Comparison of ENCODE assay signal across 10 cellular contexts in the genomic region with DNA sequence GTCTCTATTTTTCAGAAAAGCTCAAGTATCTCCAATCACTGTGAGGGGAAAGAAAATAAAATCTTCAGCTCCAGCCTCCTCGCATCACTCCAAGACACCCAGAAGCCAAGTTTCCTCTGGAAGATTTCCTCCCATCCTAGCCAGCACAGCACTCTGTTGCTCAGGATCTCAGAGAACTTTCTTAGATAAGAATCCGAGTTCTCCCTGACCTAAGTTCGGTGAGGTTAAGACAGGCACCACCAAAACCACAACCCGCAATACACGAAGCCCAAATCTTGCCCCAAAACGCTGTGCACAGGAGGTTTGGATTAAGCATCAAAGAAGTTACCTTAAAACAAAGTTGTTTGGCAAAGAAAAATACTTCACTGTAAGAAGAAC. TPM values are rescaled to one million over a fixed set of nuclear protein-coding genes. Genes with fewer than 3 reads are reported as not detected.
DNase-seq lines count a peak whose midpoint lies in the region; ATAC-seq, FAIRE-seq and TF ChIP-seq lines count a peak whose summit lies in the region.
"Had no signal": no experiment of that assay in that cellular context is flagged by ENCODE, and none has a peak within 500 bp of the region (broad histone marks: within the 10 kb centered on the region; RNA-seq: fewer than 3 reads in every experiment).

No MANE protein-coding gene starts in this region.

- no peaks in the 10 kb centered on the region for H3K9me3 ChIP-seq in HepG2 (ENCODE audit: low read length)
- H3K9me3 ChIP-seq: A549 had no signal

- H3K27ac ChIP-seq in HepG2 (ENCODE audit: extremely low read length, insufficient read depth, low read length) (peak overlapping the region; percentile 70), temporal lobe (ENCODE audit: low read depth, low read length) (peak overlapping the region; percentile 93)
- H3K27ac ChIP-seq: A549 had no signal

- no peak overlapping the region; the same call in 1 of the 2 replicates for H3K9ac ChIP-seq in HepG2 (ENCODE audit: insufficient read depth, low read depth, low read length)

- ATAC-seq in HepG2 (no peak), GM21723 (IDR thresholded peaks at IDR 0.05; ENCODE audit: unreplicated experiment) (no peak), HG03196 (IDR thresholded peaks at IDR 0.05; ENCODE audit: unreplicated experiment) (no peak), HG03439 (IDR thresholded peaks at IDR 0.05; ENCODE audit: unreplicated experiment) (no peak)
- ATAC-seq: A549 had no signal

- no peaks in the 10 kb centered on the region; a peak in 1 of 5 replicates for H3K27me3 ChIP-seq in HepG2 (ENCODE audit: control insufficient read depth in 1 of 2, insufficient read depth in 2 of 2, low read length in 2 of 2)

- peaks cover 45% of the 10 kb centered on the region for H3K4me1 Mint-ChIP-seq in T-helper 2 cell treated with Interferon-gamma antibody and Interleukin-4, amounts not matched to agents 5 μg/mL and 100 μg/mL, for 36 hours (ENCODE audit: low read depth)

- H3K4me1 ChIP-seq in HepG2 (ENCODE audit: insufficient read depth, low read length), result peaks cover 69% of the 10 kb centered on the region

- peaks cover 0 to 1% of the 10 kb centered on the region in 2 experiments; a peak in 2 of 5 replicates for H3K36me3 ChIP-seq in HepG2 (replicated peaks in 1 of 2; ENCODE audit: control insufficient read depth in 1 of 2, insufficient read depth in 2 of 2, low read length in 2 of 2)

- POLR2A ChIA-PET in HepG2 (lab: Yijun Ruan, JAX), result interaction anchor here (1.3 to 2.0 kb wide), 2 partner anchors 51 to 151 kb away, joined by 4 to 8 read pairs; a partner anchor contains a TSS

- BruUV-seq in HepG2 (replicated peaks; lab: Mats Ljungman, UMichigan), result no TSS peak

- in situ Hi-C loops in astrocyte of the cerebellum (cut with HindIII; ENCODE audit: low sequenced_read_pairs), result no loop called here
- in situ Hi-C loops in HepG2 (cut with HindIII; ENCODE audit: extremely low pct_ligation_motif_present, low pct_unique_long_range_greater_than_20kb), result loop anchor here (5.0 kb wide), 1 partner anchor 203 kb away; no protein-coding TSS in a partner anchor

- no peak for FAIRE-seq in HepG2 (lab: Jason Lieb, UNC)
- FAIRE-seq: A549 had no signal

- no peak for TF ChIP-seq RAD21 in HepG2 (CRISPR knock-in tag; IDR thresholded peaks at IDR 0.05)

- no peak overlapping the region for H3K4me3 ChIP-seq in astrocyte of the cerebellum (ENCODE audit: low read depth, low read length)
- H3K4me3 ChIP-seq in HepG2 (replicated peaks in 1 of 3; ENCODE audit: insufficient read depth in 1 of 3, low read depth in 2 of 3, low read length in 3 of 3), result no peak overlapping the region; a peak in 1 of 6 replicates
- H3K4me3 ChIP-seq: A549 had no signal

- H2AFZ ChIP-seq in HepG2 (ENCODE audit: low read length), result no peak overlapping the region

- peaks cover 15% of the 10 kb centered on the region for H4K20me1 ChIP-seq in HepG2 (ENCODE audit: insufficient read depth, low read length)

- peaks cover 57% of the 10 kb centered on the region for H3K79me2 ChIP-seq in HepG2 (ENCODE audit: insufficient read depth, low read length)

- H3K27ac Mint-ChIP-seq in T-helper 2 cell treated with Interferon-gamma antibody and Interleukin-4, amounts not matched to agents 5 μg/mL and 100 μg/mL, for 36 hours, result no peak overlapping the region

- no peak for TF ChIP-seq EP300 in HepG2 (IDR thresholded peaks at IDR 0.05; ENCODE audit: low read depth in 2 of 2, low read length in 2 of 2)
- TF ChIP-seq EP300 in HepG2 (CRISPR knock-in tag; IDR thresholded peaks at IDR 0.05; ENCODE audit: borderline replicate concordance), result no peak

- no peak for DNase-seq in T-helper 2 cell treated with Interferon-gamma antibody and Interleukin-4, amounts not matched to agents 5 μg/mL and 100 μg/mL, for 36 hours (ENCODE audit: low spot score)
- DNase-seq in T-helper 2 cell (no peak), astrocyte of the cerebellum (ENCODE audit: low read depth) (peak; percentile 15), HepG2 (ENCODE audit: low spot score) (no peak)
- DNase-seq: SIG-M5 had no signal

- TF ChIP-seq POLR2A in HepG2 (IDR thresholded peaks at IDR 0.05; ENCODE audit: insufficient read depth in 1 of 2, low read depth in 2 of 2, low read length in 2 of 2), result no peak

- no peaks in the 10 kb centered on the region for H3K9me3 Mint-ChIP-seq in T-helper 2 cell treated with Interferon-gamma antibody and Interleukin-4, amounts not matched to agents 5 μg/mL and 100 μg/mL, for 36 hours

- peaks cover 14% of the 10 kb centered on the region for H3K27me3 Mint-ChIP-seq in T-helper 2 cell treated with Interferon-gamma antibody and Interleukin-4, amounts not matched to agents 5 μg/mL and 100 μg/mL, for 36 hours (ENCODE audit: low read depth)

- H3K36me3 Mint-ChIP-seq in T-helper 2 cell treated with Interferon-gamma antibody and Interleukin-4, amounts not matched to agents 5 μg/mL and 100 μg/mL, for 36 hours (ENCODE audit: low read depth), result peaks cover 14% of the 10 kb centered on the region

- TF ChIP-seq CTCF in astrocyte of the cerebellum (IDR thresholded peaks at IDR 0.05; ENCODE audit: low read depth, low read length, missing control alignments) (no peak), HepG2 (CRISPR knock-in tag; IDR thresholded peaks at IDR 0.05) (no peak)

- H3K4me2 ChIP-seq in HepG2 (ENCODE audit: low read depth, low read length), result peak overlapping the region; percentile 82
- H3K4me2 ChIP-seq: A549 had no signal

- H3K4me3 Mint-ChIP-seq in T-helper 2 cell treated with Interferon-gamma antibody and Interleukin-4, amounts not matched to agents 5 μg/mL and 100 μg/mL, for 36 hours, result peak overlapping the region; percentile 20

- 41% methylated on average over 6 of the region's 6 CpGs for WGBS in HepG2 (ENCODE audit: low lambda C conversion rate)

- CTCF ChIA-PET in HepG2 (lab: Yijun Ruan, JAX; ENCODE audit: low intra/inter-chr PET ratio, low total read pairs), result interaction anchor here (2.0 kb wide), 1 partner anchor 200 kb away, joined by 10 read pairs; no protein-coding TSS in a partner anchor

- intact Hi-C loops in HepG2 (cut with micrococcal nuclease; ENCODE audit: unreplicated experiment), result loop anchor here (5.0 kb wide), 2 partner anchors 52 to 133 kb away; a partner anchor contains a TSS

TF ChIP-seq in HepG2, 621 proteins besides CTCF, POLR2A, EP300 and RAD21 (continues in another document):
- TF ChIP-seq KLF12 (CRISPR knock-in tag; IDR thresholded peaks at IDR 0.05; ENCODE audit: borderline replicate concordance) (no peak), ZNF143 (CRISPR knock-in tag; IDR thresholded peaks at IDR 0.05) (no peak), IKZF1 (IDR thresholded peaks at IDR 0.05) (no peak), ZNF432 (CRISPR knock-in tag; IDR thresholded peaks at IDR 0.05; ENCODE audit: borderline replicate concordance) (no peak), KLF15 (CRISPR knock-in tag; IDR thresholded peaks at IDR 0.05; ENCODE audit: borderline replicate concordance) (no peak)

RNA-seq across cellular contexts. Expression of a gene that starts 4.2 kb away (rescaled TPM):
- total RNA-seq in HepG2 (2016; rRNA removed; fragmentation: Illumina TruSeq; extraction: Trizol) (17.6 and 19.3 TPM in 2 replicates), temporal lobe (17.0 TPM)
- 37.4 and 40.4 TPM in 2 replicates for total RNA-seq in HepG2 (2016; cell fraction: cytosol; rRNA removed; fragmentation: Illumina TruSeq; extraction: Trizol; ENCODE audit: low read depth)
- total RNA-seq in HepG2 (2016; cell fraction: insoluble cytoplasmic fraction; rRNA removed; fragmentation: Illumina TruSeq; extraction: Trizol), result 15.2 and 19.1 TPM in 2 replicates
- total RNA-seq in HepG2 (2016; cell fraction: membrane; rRNA removed; fragmentation: Illumina TruSeq; extraction: Trizol), result 19.0 and 21.2 TPM in 2 replicates
- total RNA-seq in HepG2 (2016; cell fraction: nucleus; rRNA removed; fragmentation: Illumina TruSeq; extraction: Trizol), result 13.6 and 18.0 TPM in 2 replicates
- polyA plus RNA-seq in HepG2 (2011; rRNA removed), result 5.8 and 6.4 TPM in 2 replicates
- polyA plus RNA-seq in HepG2 (2011; cell fraction: cytosol; rRNA removed), result 4.7 and 7.2 TPM in 2 replicates
- 7.7 and 11.9 TPM in 2 replicates for polyA plus RNA-seq in HepG2 (2011; cell fraction: nucleus; rRNA removed)
- 3.5 and 5.6 TPM in 2 replicates for polyA plus RNA-seq in HepG2 (2012)
- 0.71 and 0.72 TPM in 2 replicates for polyA plus RNA-seq in HepG2 (2016; cell fraction: cytosol; fragmentation: Illumina TruSeq; extraction: Trizol; ENCODE audit: low read depth)
- 10.3 and 11.4 TPM in 2 replicates for polyA plus RNA-seq in HepG2 (2016; cell fraction: insoluble cytoplasmic fraction; fragmentation: Illumina TruSeq; extraction: Trizol; ENCODE audit: low read depth)
- 3.6 and 4.1 TPM in 2 replicates for polyA plus RNA-seq in HepG2 (2016; cell fraction: membrane; fragmentation: Illumina TruSeq; extraction: Trizol; ENCODE audit: low read depth)
- polyA plus RNA-seq in HepG2 (2016; cell fraction: nucleus; fragmentation: Illumina TruSeq; extraction: Trizol; ENCODE audit: insufficient read depth, low read depth), result 13.5 and 14.8 TPM in 2 replicates
- polyA minus RNA-seq in HepG2 (2011; rRNA and poly(A)+ RNA removed; ENCODE audit: low replicate concordance), result 28.7 and 33.7 TPM in 2 replicates
- polyA minus RNA-seq in HepG2 (2011; cell fraction: cytosol; rRNA and poly(A)+ RNA removed), result 7.5 and 12.7 TPM in 2 replicates
- polyA minus RNA-seq in HepG2 (2011; cell fraction: nucleus; rRNA and poly(A)+ RNA removed), result 9.5 and 10.1 TPM in 2 replicates

RNA-seq across cellular contexts. Expression of a gene that starts 51.7 kb away (rescaled TPM):
- total RNA-seq in HepG2 (2016; rRNA removed; fragmentation: Illumina TruSeq; extraction: Trizol), result 19.3 and 24.1 TPM in 2 replicates
- 7.6 and 9.0 TPM in 2 replicates for total RNA-seq in HepG2 (2016; cell fraction: cytosol; rRNA removed; fragmentation: Illumina TruSeq; extraction: Trizol; ENCODE audit: low read depth)
- 19.7 and 24.1 TPM in 2 replicates for total RNA-seq in HepG2 (2016; cell fraction: insoluble cytoplasmic fraction; rRNA removed; fragmentation: Illumina TruSeq; extraction: Trizol)
- total RNA-seq in HepG2 (2016; cell fraction: membrane; rRNA removed; fragmentation: Illumina TruSeq; extraction: Trizol), result 14.7 and 16.5 TPM in 2 replicates
- 19.2 and 19.6 TPM in 2 replicates for total RNA-seq in HepG2 (2016; cell fraction: nucleus; rRNA removed; fragmentation: Illumina TruSeq; extraction: Trizol)
- polyA plus RNA-seq in HepG2 (2011; rRNA removed), result 8.6 and 11.3 TPM in 2 replicates
- polyA plus RNA-seq in HepG2 (2011; cell fraction: cytosol; rRNA removed), result 3.8 and 6.6 TPM in 2 replicates
- 5.5 and 6.0 TPM in 2 replicates for polyA plus RNA-seq in HepG2 (2011; cell fraction: nucleus; rRNA removed)
- 8.0 and 12.7 TPM in 2 replicates for polyA plus RNA-seq in HepG2 (2012)
- polyA plus RNA-seq in HepG2 (2016; cell fraction: cytosol; fragmentation: Illumina TruSeq; extraction: Trizol; ENCODE audit: low read depth), result 6.0 and 7.6 TPM in 2 replicates
- polyA plus RNA-seq in HepG2 (2016; cell fraction: insoluble cytoplasmic fraction; fragmentation: Illumina TruSeq; extraction: Trizol; ENCODE audit: low read depth), result 20.8 and 22.1 TPM in 2 replicates
- 9.4 and 10.8 TPM in 2 replicates for polyA plus RNA-seq in HepG2 (2016; cell fraction: membrane; fragmentation: Illumina TruSeq; extraction: Trizol; ENCODE audit: low read depth)
- 22.3 and 25.2 TPM in 2 replicates for polyA plus RNA-seq in HepG2 (2016; cell fraction: nucleus; fragmentation: Illumina TruSeq; extraction: Trizol; ENCODE audit: insufficient read depth, low read depth)
- 4.6 and 19.2 TPM in 2 replicates for polyA minus RNA-seq in HepG2 (2011; rRNA and poly(A)+ RNA removed; ENCODE audit: low replicate concordance)
- polyA minus RNA-seq in HepG2 (2011; cell fraction: cytosol; rRNA and poly(A)+ RNA removed), result 7.5 and 7.6 TPM in 2 replicates
- polyA minus RNA-seq in HepG2 (2011; cell fraction: nucleus; rRNA and poly(A)+ RNA removed), result 19.4 and 22.7 TPM in 2 replicates
- 36.9 TPM for total RNA-seq in temporal lobe
